In genomic region chr1:24910751-24911650, GRCh38 we compare ENCODE assay signal across 1 cellular context.
TF ChIP-seq lines count a peak whose summit lies in the region.

No MANE protein-coding gene starts in this region.

TF ChIP-seq in HepG2, 621 proteins besides CTCF, POLR2A, EP300 and RAD21 (continued from another document and continues in another):
- TF ChIP-seq MXD1 (CRISPR knock-in tag; IDR thresholded peaks at IDR 0.05) (no peak), MIER3 (CRISPR knock-in tag; IDR thresholded peaks at IDR 0.05; ENCODE audit: borderline replicate concordance) (no peak), PAXIP1 (CRISPR knock-in tag; conservative IDR thresholded peaks at IDR 0.05) (peak; percentile 84), ZSCAN21 (CRISPR knock-in tag; IDR thresholded peaks at IDR 0.05; ENCODE audit: borderline replicate concordance) (no peak), AGO1 (IDR thresholded peaks at IDR 0.05; ENCODE audit: low read depth, low read length, poor library complexity, severe bottlenecking) (no peak), ZKSCAN8 (CRISPR knock-in tag; IDR thresholded peaks at IDR 0.05; ENCODE audit: borderline replicate concordance) (no peak), ZNF552 (CRISPR knock-in tag; IDR thresholded peaks at IDR 0.05; ENCODE audit: borderline replicate concordance) (no peak), CEBPB (IDR thresholded peaks at IDR 0.05; ENCODE audit: borderline replicate concordance, low read depth, low read length) (no peak; the same call in 1 of the 2 replicates), ZNF530 (CRISPR knock-in tag; IDR thresholded peaks at IDR 0.05; ENCODE audit: low read depth) (no peak), ONECUT2 (CRISPR knock-in tag; IDR thresholded peaks at IDR 0.05) (no peak), NFATC3 (CRISPR knock-in tag; IDR thresholded peaks at IDR 0.05) (0 out of 2 replicates have a peak, but pooled peaks have one; percentile 63), PRDM15 (CRISPR knock-in tag; IDR thresholded peaks at IDR 0.05) (no peak; the same call in 1 of the 2 replicates), NRL (CRISPR knock-in tag; IDR thresholded peaks at IDR 0.05; ENCODE audit: borderline replicate concordance) (0 out of 2 replicates have a peak, but pooled peaks have one; percentile 8), MZF1 (CRISPR knock-in tag; IDR thresholded peaks at IDR 0.05; ENCODE audit: borderline replicate concordance) (no peak), SNAPC2 (CRISPR knock-in tag; IDR thresholded peaks at IDR 0.05) (no peak), SP4 (CRISPR knock-in tag; IDR thresholded peaks at IDR 0.05) (no peak), TMF1 (CRISPR knock-in tag; IDR thresholded peaks at IDR 0.05; ENCODE audit: low read depth) (no peak), SNAPC4 (CRISPR knock-in tag; IDR thresholded peaks at IDR 0.05) (no peak; the same call in 1 of the 2 replicates), SRF (IDR thresholded peaks at IDR 0.05; ENCODE audit: low read depth, low read length) (no peak), RFX5 (IDR thresholded peaks at IDR 0.05; ENCODE audit: low read depth, low read length) (no peak), ZNF83 (CRISPR knock-in tag; IDR thresholded peaks at IDR 0.05; ENCODE audit: borderline replicate concordance) (no peak), SOX6 (IDR thresholded peaks at IDR 0.05) (no peak), SOX6 (CRISPR knock-in tag; IDR thresholded peaks at IDR 0.05) (peak; percentile 75; the same call in 1 of the 2 replicates), ZNF678 (CRISPR knock-in tag; IDR thresholded peaks at IDR 0.05) (no peak), SATB2 (CRISPR knock-in tag; IDR thresholded peaks at IDR 0.05) (no peak), RCOR2 (CRISPR knock-in tag; IDR thresholded peaks at IDR 0.05) (peak; percentile 65), GRHL1 (CRISPR knock-in tag; conservative IDR thresholded peaks at IDR 0.05) (no peak), REL (CRISPR knock-in tag; conservative IDR thresholded peaks at IDR 0.05) (no peak), ZBTB14 (CRISPR knock-in tag; IDR thresholded peaks at IDR 0.05) (no peak), POLR2G (IDR thresholded peaks at IDR 0.05; ENCODE audit: low read depth, low read length) (peak; percentile 84), ESRRA (CRISPR knock-in tag; IDR thresholded peaks at IDR 0.05; ENCODE audit: low read depth) (no peak), ZBTB38 (CRISPR knock-in tag; IDR thresholded peaks at IDR 0.05) (peak; percentile 2), ARNT (IDR thresholded peaks at IDR 0.05) (no peak), RBAK (CRISPR knock-in tag; IDR thresholded peaks at IDR 0.05) (0 out of 2 replicates have a peak, but pooled peaks have one; percentile 46), HES4 (CRISPR knock-in tag; IDR thresholded peaks at IDR 0.05; ENCODE audit: borderline replicate concordance) (no peak), NFIC (IDR thresholded peaks at IDR 0.05; ENCODE audit: low read length) (no peak), ZNF639 (CRISPR knock-in tag; conservative IDR thresholded peaks at IDR 0.05) (no peak), ZMYM3 (CRISPR knock-in tag; IDR thresholded peaks at IDR 0.05) (peak; percentile 81), ZNF605 (CRISPR knock-in tag; IDR thresholded peaks at IDR 0.05) (peak; percentile 87), ZNF687 (CRISPR knock-in tag; IDR thresholded peaks at IDR 0.05) (peak; percentile 94), FIP1L1 (IDR thresholded peaks at IDR 0.05; ENCODE audit: borderline replicate concordance, insufficient read depth, low read depth, low read length) (no peak)
